8 cellular contexts compared by ENCODE assay signal in genomic region chr7:37201003-37201875, GRCh38.
A peak's percentile ranks its signal among the peaks of the same experiment; 100 is the strongest.
DNase-seq lines count a peak whose midpoint lies in the region; ATAC-seq and TF ChIP-seq lines count a peak whose summit lies in the region.

No MANE protein-coding gene starts in this region.

- H3K27me3 ChIP-seq in GM06990 (replicated peaks; ENCODE audit: control insufficient read depth, insufficient read depth, low read length): no peaks in the 10 kb centered on the region

- H3K27me3 Mint-ChIP-seq in activated CD8-positive, alpha-beta memory T cell treated with anti-CD3 and anti-CD28 coated beads, Interleukin-2, amount 10 ng/mL, durations not matched to agents 7 days and 5 days: no peaks in the 10 kb centered on the region

- no peak overlapping the region for H3K4me3 ChIP-seq in GM06990 (replicated peaks; ENCODE audit: low read depth, low read length)

- peaks cover 11% of the 10 kb centered on the region for H3K4me1 Mint-ChIP-seq in activated CD8-positive, alpha-beta memory T cell treated with anti-CD3 and anti-CD28 coated beads, Interleukin-2, amount 10 ng/mL, durations not matched to agents 7 days and 5 days

- peak; percentile 85 for TF ChIP-seq CTCF in GM06990 (IDR thresholded peaks at IDR 0.05; ENCODE audit: insufficient read depth, low read length, poor library complexity, severe bottlenecking)

- no peak overlapping the region for H3K27ac Mint-ChIP-seq in activated CD8-positive, alpha-beta memory T cell treated with anti-CD3 and anti-CD28 coated beads, Interleukin-2, amount 10 ng/mL, durations not matched to agents 7 days and 5 days

- H3K9me3 Mint-ChIP-seq in activated CD8-positive, alpha-beta memory T cell treated with anti-CD3 and anti-CD28 coated beads, Interleukin-2, amount 10 ng/mL, durations not matched to agents 7 days and 5 days (ENCODE audit: low read depth): no peaks in the 10 kb centered on the region

- H3K36me3 Mint-ChIP-seq in activated CD8-positive, alpha-beta memory T cell treated with anti-CD3 and anti-CD28 coated beads, Interleukin-2, amount 10 ng/mL, durations not matched to agents 7 days and 5 days: peaks cover 31% of the 10 kb centered on the region

- ATAC-seq in HG03432 (IDR thresholded peaks at IDR 0.05; ENCODE audit: unreplicated experiment): peak; percentile 56
- ATAC-seq in activated CD8-positive, alpha-beta memory T cell treated with anti-CD3 and anti-CD28 coated beads, Interleukin-2, amount 10 ng/mL, durations not matched to agents 7 days and 5 days: peak; percentile 56

- CTCF ChIA-PET in activated CD8-positive, alpha-beta memory T cell treated with anti-CD3 and anti-CD28 coated beads, Interleukin-2, amount 10 ng/mL, durations not matched to agents 7 days and 5 days (lab: Charles Lee): interaction anchor here (0.7 to 10.0 kb wide), 19 partner anchors 9 to 732 kb away, joined by 3 to 63 read pairs (median 4); no protein-coding TSS in a partner anchor

- H3K36me3 ChIP-seq in GM06990 (ENCODE audit: control insufficient read depth, insufficient read depth, low read length): peaks cover 9% of the 10 kb centered on the region

- no peak overlapping the region for H3K4me3 Mint-ChIP-seq in activated CD8-positive, alpha-beta memory T cell treated with anti-CD3 and anti-CD28 coated beads, Interleukin-2, amount 10 ng/mL, durations not matched to agents 7 days and 5 days

- DNase-seq in GM06990 (ENCODE audit: extremely low read depth, insufficient read length) (no peak), NCI-H774 (lab: John Stamatoyannopoulos, UW) (peak; percentile 62), epidermal melanocyte (ENCODE audit: insufficient read length, low spot score) (peak; percentile 69), midbrain (lab: John Stamatoyannopoulos, UW) (peak; percentile 93), cortex of kidney (lab: John Stamatoyannopoulos, UW) (no peak)
- DNase-seq in activated CD8-positive, alpha-beta memory T cell treated with anti-CD3 and anti-CD28 coated beads, Interleukin-2, amount 10 ng/mL, durations not matched to agents 7 days and 5 days: peak; percentile 62
- peak; percentile 76 for DNase-seq in stimulated activated CD8-positive, alpha-beta memory T cell treated with anti-CD3 and anti-CD28 coated beads, Interleukin-4, amount 100 ng/mL, for 48 hours

Comparison
In these comparisons a context has a peak if more than half of its experiments do, and no peak if none do; other contexts are left out.
1. DNase-seq: peak in NCI-H774 (single experiment), activated CD8-positive, alpha-beta memory T cell treated with anti-CD3 and anti-CD28 coated beads, Interleukin-2, amount 10 ng/mL, durations not matched to agents 7 days and 5 days (single experiment), epidermal melanocyte (single experiment), midbrain (single experiment) and stimulated activated CD8-positive, alpha-beta memory T cell treated with anti-CD3 and anti-CD28 coated beads, Interleukin-4, amount 100 ng/mL, for 48 hours (single experiment); none in GM06990 (single experiment) and cortex of kidney (single experiment).